ENCODE assay signal across 13 cellular contexts in genomic region chr20:49024220-49024619, GRCh38. TPM values are rescaled to one million over a fixed set of nuclear protein-coding genes. Genes with fewer than 3 reads are reported as not detected.
DNase-seq lines count a peak whose midpoint lies in the region; ATAC-seq lines count a peak whose summit lies in the region.
"Had no signal": no experiment of that assay in that cellular context is flagged by ENCODE, and none has a peak within 500 bp of the region (broad histone marks: within the 10 kb centered on the region; RNA-seq: fewer than 3 reads in every experiment).

No MANE protein-coding gene starts in this region.

- H3K4me3 Mint-ChIP-seq in activated CD8-positive, alpha-beta memory T cell treated with anti-CD3 and anti-CD28 coated beads, Interleukin-2, amount 10 ng/mL, durations not matched to agents 7 days and 5 days = no peak overlapping the region
- H3K4me3 Mint-ChIP-seq in central memory CD8-positive, alpha-beta T cell = no peak overlapping the region
- H3K4me3 Mint-ChIP-seq in natural killer cell treated with Interleukin-12 subunit alpha and Interleukin-12 subunit beta and Interleukin-15 and Interleukin-18, amount 100 ng/mL, for 72 hours = no peak overlapping the region
- H3K4me3 Mint-ChIP-seq: CD14-positive monocyte; CD4-positive, alpha-beta memory T cell had no signal

- H3K4me1 Mint-ChIP-seq in activated CD8-positive, alpha-beta memory T cell treated with anti-CD3 and anti-CD28 coated beads, Interleukin-2, amount 10 ng/mL, durations not matched to agents 7 days and 5 days = no peaks in the 10 kb centered on the region
- no peaks in the 10 kb centered on the region for H3K4me1 Mint-ChIP-seq in central memory CD8-positive, alpha-beta T cell
- peaks cover 0 to 3% of the 10 kb centered on the region in 2 donors for H3K4me1 Mint-ChIP-seq in natural killer cell treated with Interleukin-12 subunit alpha and Interleukin-12 subunit beta and Interleukin-15 and Interleukin-18, amount 100 ng/mL, for 72 hours (ENCODE audit: low read depth in 2 of 2)
- H3K4me1 Mint-ChIP-seq: CD14-positive monocyte; CD4-positive, alpha-beta memory T cell had no signal

- no peaks in the 10 kb centered on the region for H3K9me3 Mint-ChIP-seq in activated CD8-positive, alpha-beta memory T cell treated with anti-CD3 and anti-CD28 coated beads, Interleukin-2, amount 10 ng/mL, durations not matched to agents 7 days and 5 days (ENCODE audit: low read depth)
- no peaks in the 10 kb centered on the region for H3K9me3 Mint-ChIP-seq in central memory CD8-positive, alpha-beta T cell
- no peaks in the 10 kb centered on the region for H3K9me3 Mint-ChIP-seq in natural killer cell treated with Interleukin-12 subunit alpha and Interleukin-12 subunit beta and Interleukin-15 and Interleukin-18, amount 100 ng/mL, for 72 hours
- H3K9me3 Mint-ChIP-seq: CD14-positive monocyte; CD4-positive, alpha-beta memory T cell had no signal

- in situ Hi-C loops in KBM-7 (cut with MboI; ENCODE audit: low pct_unique_long_range_greater_than_20kb, low sequenced_read_pairs) = no loop called here

- no peak for DNase-seq in activated CD8-positive, alpha-beta memory T cell treated with anti-CD3 and anti-CD28 coated beads, Interleukin-2, amount 10 ng/mL, durations not matched to agents 7 days and 5 days
- DNase-seq in activated CD8-positive, alpha-beta memory T cell treated with anti-CD3 and anti-CD28 coated beads, Interleukin-2, amount 50 U/mL, for 48 hours = no peak
- DNase-seq in central memory CD8-positive, alpha-beta T cell (ENCODE audit: low spot score in 2 of 2) = no peak
- no peak for DNase-seq in natural killer cell treated with Interleukin-12 subunit alpha and Interleukin-12 subunit beta and Interleukin-15 and Interleukin-18, amount 100 ng/mL, for 72 hours (ENCODE audit: low spot score)
- no peak for DNase-seq in NOMO-1 (lab: John Stamatoyannopoulos, UW; ENCODE audit: unreplicated experiment in 2 of 2)
- DNase-seq in GF-D8 (lab: John Stamatoyannopoulos, UW) = no peak
- no peak for DNase-seq in KBM-7
- DNase-seq: 8988T; CD4-positive, alpha-beta memory T cell; DMS153; DMS79; GM23248 had no signal

- no peaks in the 10 kb centered on the region for H3K27me3 Mint-ChIP-seq in activated CD8-positive, alpha-beta memory T cell treated with anti-CD3 and anti-CD28 coated beads, Interleukin-2, amount 10 ng/mL, durations not matched to agents 7 days and 5 days
- H3K27me3 Mint-ChIP-seq in central memory CD8-positive, alpha-beta T cell = no peaks in the 10 kb centered on the region
- H3K27me3 Mint-ChIP-seq in natural killer cell treated with Interleukin-12 subunit alpha and Interleukin-12 subunit beta and Interleukin-15 and Interleukin-18, amount 100 ng/mL, for 72 hours = no peaks in the 10 kb centered on the region
- H3K27me3 Mint-ChIP-seq: CD4-positive, alpha-beta memory T cell had no signal

- CTCF ChIA-PET in activated CD8-positive, alpha-beta memory T cell treated with anti-CD3 and anti-CD28 coated beads, Interleukin-2, amount 10 ng/mL, durations not matched to agents 7 days and 5 days (lab: Charles Lee) = interaction anchor here (1.0 kb wide), 1 partner anchor 119 kb away, joined by 4 read pairs; no protein-coding TSS in a partner anchor

- peak; percentile 47 for ATAC-seq in activated CD8-positive, alpha-beta memory T cell treated with anti-CD3 and anti-CD28 coated beads, Interleukin-2, amount 10 ng/mL, durations not matched to agents 7 days and 5 days
- ATAC-seq in central memory CD8-positive, alpha-beta T cell (replicated peaks; ENCODE audit: extremely low read depth, poor library complexity, severe bottlenecking) = peak; percentile 79
- peak; percentile 72 to 77 for ATAC-seq in natural killer cell treated with Interleukin-12 subunit alpha and Interleukin-12 subunit beta and Interleukin-15 and Interleukin-18, amount 100 ng/mL, for 72 hours

- no peak overlapping the region for H3K27ac Mint-ChIP-seq in activated CD8-positive, alpha-beta memory T cell treated with anti-CD3 and anti-CD28 coated beads, Interleukin-2, amount 10 ng/mL, durations not matched to agents 7 days and 5 days
- H3K27ac Mint-ChIP-seq in central memory CD8-positive, alpha-beta T cell (ENCODE audit: low read depth) = no peak overlapping the region
- H3K27ac Mint-ChIP-seq in natural killer cell treated with Interleukin-12 subunit alpha and Interleukin-12 subunit beta and Interleukin-15 and Interleukin-18, amount 100 ng/mL, for 72 hours = no peak overlapping the region
- H3K27ac Mint-ChIP-seq: CD4-positive, alpha-beta memory T cell had no signal

- H3K36me3 Mint-ChIP-seq in activated CD8-positive, alpha-beta memory T cell treated with anti-CD3 and anti-CD28 coated beads, Interleukin-2, amount 10 ng/mL, durations not matched to agents 7 days and 5 days = peaks cover 23% of the 10 kb centered on the region
- H3K36me3 Mint-ChIP-seq in central memory CD8-positive, alpha-beta T cell (ENCODE audit: insufficient read depth) = peaks cover 49% of the 10 kb centered on the region
- peaks cover 18% of the 10 kb centered on the region for H3K36me3 Mint-ChIP-seq in natural killer cell treated with Interleukin-12 subunit alpha and Interleukin-12 subunit beta and Interleukin-15 and Interleukin-18, amount 100 ng/mL, for 72 hours

RNA-seq across cellular contexts. Expression of gene CSE1L, which starts 21.9 kb away (rescaled TPM):
- total RNA-seq in activated CD8-positive, alpha-beta memory T cell treated with anti-CD3 and anti-CD28 coated beads, Interleukin-2, amount 10 ng/mL, durations not matched to agents 7 days and 5 days = 100 to 1,000 TPM in 1 of 2 experiments, 10 to 100 TPM in 1; 93.1 to 111 TPM
- total RNA-seq in natural killer cell treated with Interleukin-12 subunit alpha and Interleukin-12 subunit beta and Interleukin-15 and Interleukin-18, amount 100 ng/mL, for 72 hours = 100 to 1,000 TPM in 1 of 2 donors, 10 to 100 TPM in 1; 69.1 to 108 TPM
